In genomic region chr10:35194906-35195305, GRCh38 we compare ENCODE assay signal across 8 cellular contexts.
DNase-seq lines count a peak whose midpoint lies in the region; ATAC-seq and TF ChIP-seq lines count a peak whose summit lies in the region.

No MANE protein-coding gene starts in this region.

- H3K4me3 Mint-ChIP-seq in activated CD8-positive, alpha-beta T cell treated with anti-CD3 and anti-CD28 coated beads, Interleukin-2, amount 10 ng/mL, durations not matched to agents 7 days and 5 days: peak overlapping the region; percentile 85

- 0 out of 2 replicates have a peak, but pooled peaks cover 12% of the 10 kb centered on the region for H3K36me3 ChIP-seq in HUES6 (ENCODE audit: control insufficient read depth, insufficient read depth, low read length)

- H3K4me1 Mint-ChIP-seq in activated CD8-positive, alpha-beta T cell treated with anti-CD3 and anti-CD28 coated beads, Interleukin-2, amount 10 ng/mL, durations not matched to agents 7 days and 5 days (ENCODE audit: low read depth): peaks cover 55% of the 10 kb centered on the region

- peak overlapping the region; percentile 44 for H3K4me3 ChIP-seq in AG09309 (ENCODE audit: control insufficient read depth, low read depth, low read length)
- peak overlapping the region; percentile 55 for H3K4me3 ChIP-seq in HUES6 (ENCODE audit: low read depth, low read length)

- CTCF ChIA-PET in activated CD8-positive, alpha-beta T cell treated with anti-CD3 and anti-CD28 coated beads, Interleukin-2, amount 10 ng/mL, durations not matched to agents 7 days and 5 days (lab: Charles Lee): interaction anchor here (1.0 to 5.6 kb wide), 18 partner anchors 9 to 200 kb away, joined by 3 to 323 read pairs (median 11); partner anchors contain the start of genes CCNY and CREM

- no peaks in the 10 kb centered on the region for H3K27me3 ChIP-seq in HUES6 (ENCODE audit: control insufficient read depth, insufficient read depth, low read length)

- no peaks in the 10 kb centered on the region for H3K27me3 Mint-ChIP-seq in activated CD8-positive, alpha-beta T cell treated with anti-CD3 and anti-CD28 coated beads, Interleukin-2, amount 10 ng/mL, durations not matched to agents 7 days and 5 days (ENCODE audit: low read depth)

- no peaks in the 10 kb centered on the region for H3K9me3 Mint-ChIP-seq in activated CD8-positive, alpha-beta T cell treated with anti-CD3 and anti-CD28 coated beads, Interleukin-2, amount 10 ng/mL, durations not matched to agents 7 days and 5 days (ENCODE audit: insufficient read depth)

- TF ChIP-seq CTCF in AG09309 (IDR thresholded peaks at IDR 0.05; ENCODE audit: control insufficient read depth, insufficient read depth, low read depth, low read length, missing control alignments): no peak

- peak overlapping the region; percentile 100 for H3K27ac Mint-ChIP-seq in activated CD8-positive, alpha-beta T cell treated with anti-CD3 and anti-CD28 coated beads, Interleukin-2, amount 10 ng/mL, durations not matched to agents 7 days and 5 days

- no peak overlapping the region for H3K9ac ChIP-seq in HUES6 (ENCODE audit: low read length)

- POLR2A ChIA-PET in activated CD8-positive, alpha-beta T cell treated with anti-CD3 and anti-CD28 coated beads, Interleukin-2, amount 10 ng/mL, durations not matched to agents 7 days and 5 days (lab: Charles Lee): interaction anchor here (1.0 to 4.3 kb wide), 15 partner anchors 9 to 73 kb away, joined by 3 to 201 read pairs (median 9); partner anchors contain the start of gene CREM

- DNase-seq in AG09309 (ENCODE audit: low read depth) (no peak), foreskin melanocyte (peak; percentile 31), NOMO-1 (lab: John Stamatoyannopoulos, UW; ENCODE audit: unreplicated experiment in 2 of 2) (no peak)
- DNase-seq in activated CD8-positive, alpha-beta T cell treated with anti-CD3 and anti-CD28 coated beads, Interleukin-2, amount 10 ng/mL, durations not matched to agents 7 days and 5 days: peak; percentile 66
- DNase-seq in stimulated activated CD4-positive, alpha-beta T cell treated with anti-CD3 and anti-CD28 coated beads, Interleukin-2, amount 100 ng/mL, for 4 hours (ENCODE audit: low read depth): peak; percentile 47

- H3K9me3 ChIP-seq in HUES6 (ENCODE audit: control insufficient read depth, insufficient read depth, low read depth, low read length): peaks cover 17% of the 10 kb centered on the region

- peaks cover 33% of the 10 kb centered on the region for H3K36me3 Mint-ChIP-seq in activated CD8-positive, alpha-beta T cell treated with anti-CD3 and anti-CD28 coated beads, Interleukin-2, amount 10 ng/mL, durations not matched to agents 7 days and 5 days (ENCODE audit: low read depth)

- peaks cover 13% of the 10 kb centered on the region for H3K4me1 ChIP-seq in HUES6 (ENCODE audit: control insufficient read depth, insufficient read depth, low read length)

- ATAC-seq in activated CD8-positive, alpha-beta T cell treated with anti-CD3 and anti-CD28 coated beads, Interleukin-2, amount 10 ng/mL, durations not matched to agents 7 days and 5 days: peak; percentile 16
- ATAC-seq in GM18502 (IDR thresholded peaks at IDR 0.05; ENCODE audit: poor library complexity, unreplicated experiment) (no peak), GM18868 (IDR thresholded peaks at IDR 0.05; ENCODE audit: unreplicated experiment) (no peak)

- H3K27ac ChIP-seq in HUES6 (ENCODE audit: low read depth, low read length): no peak overlapping the region

Comparison
In these comparisons a context has a peak if more than half of its experiments do, and no peak if none do; other contexts are left out.
1. DNase-seq: peak in activated CD8-positive, alpha-beta T cell treated with anti-CD3 and anti-CD28 coated beads, Interleukin-2, amount 10 ng/mL, durations not matched to agents 7 days and 5 days (single experiment), foreskin melanocyte (single experiment) and stimulated activated CD4-positive, alpha-beta T cell treated with anti-CD3 and anti-CD28 coated beads, Interleukin-2, amount 100 ng/mL, for 4 hours (single experiment); none in AG09309 (single experiment) and NOMO-1 (0 of 2).